ENCODE assay signal across 18 cellular contexts in the genomic region with DNA sequence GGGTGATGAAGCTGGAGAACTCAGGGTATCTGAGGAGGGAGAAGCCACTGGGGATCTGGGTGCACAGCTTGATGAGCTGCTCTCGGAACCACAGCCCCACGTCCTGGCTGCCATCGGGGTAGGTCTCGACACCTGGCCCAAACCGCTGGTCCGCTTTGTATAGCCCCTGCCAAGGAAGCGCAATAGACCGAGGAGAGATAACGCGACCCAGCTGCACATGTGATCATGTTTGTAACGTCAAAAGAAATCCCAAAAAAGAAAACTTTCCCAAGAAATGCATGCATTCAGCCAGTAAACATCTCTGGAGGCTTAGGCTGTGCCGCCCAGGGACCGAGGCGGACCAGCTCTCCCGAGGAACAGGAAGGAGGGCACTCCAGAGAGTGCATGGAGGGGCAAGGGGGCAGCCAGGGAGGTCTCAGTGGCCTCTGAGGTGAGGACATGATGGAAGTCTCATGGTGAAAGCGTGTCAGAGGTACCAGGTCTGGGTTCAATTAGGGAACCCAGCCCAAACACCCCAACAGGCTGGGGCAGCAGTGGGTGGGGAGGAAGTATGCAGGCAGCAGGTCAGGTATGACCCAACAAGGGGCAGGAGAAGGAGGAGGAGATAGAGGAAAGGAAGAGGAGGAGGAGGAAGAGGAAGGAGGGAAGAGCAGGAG. TPM values are rescaled to one million over a fixed set of nuclear protein-coding genes. Genes with fewer than 3 reads are reported as not detected.
A peak's percentile ranks its signal among the peaks of the same experiment; 100 is the strongest.
DNase-seq lines count a peak whose midpoint lies in the region; ATAC-seq and TF ChIP-seq lines count a peak whose summit lies in the region.
"Had no signal": no experiment of that assay in that cellular context is flagged by ENCODE, and none has a peak within 500 bp of the region (broad histone marks: within the 10 kb centered on the region; RNA-seq: fewer than 3 reads in every experiment).

No MANE protein-coding gene starts in this region.

- CTCF ChIA-PET in activated naive CD4-positive, alpha-beta T cell treated with anti-CD3 and anti-CD28 coated beads for 36 hours (lab: Charles Lee), result interaction anchor here (0.8 kb wide), 1 partner anchor 15 kb away, joined by 3 read pairs; no protein-coding TSS in a partner anchor

- no peaks in the 10 kb centered on the region for H3K4me1 Mint-ChIP-seq in dendritic cell treated with granulocyte-macrophage colony-stimulating factor and Interleukin-4, amounts not matched to agents 40 ng/mL and 50 ng/mL, for 4 days (ENCODE audit: low read depth)
- no peaks in the 10 kb centered on the region for H3K4me1 Mint-ChIP-seq in type B pancreatic cell (ENCODE audit: unreplicated experiment)
- no peaks in the 10 kb centered on the region for H3K4me1 Mint-ChIP-seq in activated naive CD4-positive, alpha-beta T cell treated with anti-CD3 and anti-CD28 coated beads for 36 hours (ENCODE audit: low read depth)

- intact Hi-C loops in dendritic cell treated with granulocyte-macrophage colony-stimulating factor and Interleukin-4, amounts not matched to agents 40 ng/mL and 50 ng/mL, for 4 days (cut with micrococcal nuclease), result no loop called here
- intact Hi-C loops in activated naive CD4-positive, alpha-beta T cell treated with anti-CD3 and anti-CD28 coated beads for 36 hours (cut with micrococcal nuclease), result no loop called here

- H3K9me3 Mint-ChIP-seq in dendritic cell treated with granulocyte-macrophage colony-stimulating factor and Interleukin-4, amounts not matched to agents 40 ng/mL and 50 ng/mL, for 4 days, result peaks cover 84% of the 10 kb centered on the region
- peaks cover 24% of the 10 kb centered on the region for H3K9me3 Mint-ChIP-seq in type B pancreatic cell
- peaks cover 40% of the 10 kb centered on the region for H3K9me3 Mint-ChIP-seq in activated naive CD4-positive, alpha-beta T cell treated with anti-CD3 and anti-CD28 coated beads for 36 hours

- H3K36me3 Mint-ChIP-seq in dendritic cell treated with granulocyte-macrophage colony-stimulating factor and Interleukin-4, amounts not matched to agents 40 ng/mL and 50 ng/mL, for 4 days (ENCODE audit: low read depth), result peaks cover 98% of the 10 kb centered on the region
- peaks cover 57% of the 10 kb centered on the region for H3K36me3 Mint-ChIP-seq in type B pancreatic cell
- peaks cover 79% of the 10 kb centered on the region for H3K36me3 Mint-ChIP-seq in activated naive CD4-positive, alpha-beta T cell treated with anti-CD3 and anti-CD28 coated beads for 36 hours (ENCODE audit: low read depth)

- H3K27me3 Mint-ChIP-seq in dendritic cell treated with granulocyte-macrophage colony-stimulating factor and Interleukin-4, amounts not matched to agents 40 ng/mL and 50 ng/mL, for 4 days, result no peaks in the 10 kb centered on the region
- H3K27me3 Mint-ChIP-seq in type B pancreatic cell, result no peaks in the 10 kb centered on the region
- no peaks in the 10 kb centered on the region for H3K27me3 Mint-ChIP-seq in activated naive CD4-positive, alpha-beta T cell treated with anti-CD3 and anti-CD28 coated beads for 36 hours (ENCODE audit: low read depth)
- H3K27me3 Mint-ChIP-seq: CD8-positive, alpha-beta memory T cell; IgD-negative memory B cell had no signal

- no peak for TF ChIP-seq CTCF in type B pancreatic cell (conservative IDR thresholded peaks at IDR 0.05)

- ATAC-seq in HG03439 (IDR thresholded peaks at IDR 0.05; ENCODE audit: unreplicated experiment), result no peak

- peak overlapping the region; percentile 5 for H3K27ac Mint-ChIP-seq in dendritic cell treated with granulocyte-macrophage colony-stimulating factor and Interleukin-4, amounts not matched to agents 40 ng/mL and 50 ng/mL, for 4 days
- H3K27ac Mint-ChIP-seq in type B pancreatic cell, result no peak overlapping the region
- no peak overlapping the region for H3K27ac Mint-ChIP-seq in activated naive CD4-positive, alpha-beta T cell treated with anti-CD3 and anti-CD28 coated beads for 36 hours

- no peak overlapping the region for H3K4me3 Mint-ChIP-seq in dendritic cell treated with granulocyte-macrophage colony-stimulating factor and Interleukin-4, amounts not matched to agents 40 ng/mL and 50 ng/mL, for 4 days
- no peak overlapping the region for H3K4me3 Mint-ChIP-seq in type B pancreatic cell
- no peak overlapping the region for H3K4me3 Mint-ChIP-seq in activated naive CD4-positive, alpha-beta T cell treated with anti-CD3 and anti-CD28 coated beads for 36 hours
- H3K4me3 Mint-ChIP-seq: IgD-negative memory B cell had no signal

- peak; percentile 34 for DNase-seq in activated CD8-positive, alpha-beta memory T cell treated with anti-CD3 and anti-CD28 coated beads, Interleukin-2, amount 50 U/mL, for 48 hours
- no peak for DNase-seq in activated CD8-positive, alpha-beta memory T cell treated with anti-CD3 and anti-CD28 coated beads, Interleukin-2, amount 50 U/mL, for 4 hours
- DNase-seq in mesenteric fat pad (ENCODE audit: low spot score), result peak; percentile 74
- DNase-seq in type B pancreatic cell (ENCODE audit: extremely low spot score, unreplicated experiment), result peak; percentile 53
- no peak for DNase-seq in NCI-H524 (lab: John Stamatoyannopoulos, UW)
- DNase-seq in activated naive CD4-positive, alpha-beta T cell treated with anti-CD3 and anti-CD28 coated beads for 36 hours, result no peak
- DNase-seq: AML-193; Calu3; CD8-positive, alpha-beta memory T cell; DMS153; MV-4-11; NCI-H1105 treated with DMSO at 0.1 percent for 48 hours; NCI-H2029 treated with DMSO at 0.1 percent for 48 hours; NCI-H526 treated with DMSO at 0.1 percent for 48 hours; OCI-M1 had no signal

RNA-seq across cellular contexts. Expression of a gene that starts 28.3 kb away (rescaled TPM):
- total RNA-seq in mesenteric fat pad, result 11.4 TPM
- total RNA-seq in type B pancreatic cell (ENCODE audit: low replicate concordance), result 13.4 and 16.8 TPM in 2 replicates
- 10 to 100 TPM; 17.0 to 17.4 TPM for total RNA-seq in activated naive CD4-positive, alpha-beta T cell treated with anti-CD3 and anti-CD28 coated beads for 36 hours

RNA-seq across cellular contexts. Expression of a gene that starts 30.7 kb away (rescaled TPM):
- 3.8 TPM for total RNA-seq in mesenteric fat pad
- total RNA-seq in type B pancreatic cell (ENCODE audit: low replicate concordance), result 4.3 and 6.4 TPM in 2 replicates
- 1 to 10 TPM; 5.1 to 5.6 TPM for total RNA-seq in activated naive CD4-positive, alpha-beta T cell treated with anti-CD3 and anti-CD28 coated beads for 36 hours

RNA-seq across cellular contexts. Expression of a gene that starts 38.8 kb away (rescaled TPM):
- total RNA-seq in mesenteric fat pad (69.9 TPM), type B pancreatic cell (ENCODE audit: low replicate concordance) (40.5 and 66.4 TPM in 2 replicates)
- total RNA-seq in activated naive CD4-positive, alpha-beta T cell treated with anti-CD3 and anti-CD28 coated beads for 36 hours, result 10 to 100 TPM; 40.3 to 44.3 TPM

RNA-seq across cellular contexts. Expression of a gene that starts 57.1 kb away (rescaled TPM):
- total RNA-seq in mesenteric fat pad (18.2 TPM), type B pancreatic cell (ENCODE audit: low replicate concordance) (36.3 and 55.2 TPM in 2 replicates)
- total RNA-seq in activated naive CD4-positive, alpha-beta T cell treated with anti-CD3 and anti-CD28 coated beads for 36 hours, result 10 to 100 TPM; 24.9 to 28.5 TPM

Comparison
In these comparisons a context has a peak if more than half of its experiments do, and no peak if none do; other contexts are left out.
1. DNase-seq: peak in activated CD8-positive, alpha-beta memory T cell treated with anti-CD3 and anti-CD28 coated beads, Interleukin-2, amount 50 U/mL, for 48 hours (single experiment), mesenteric fat pad (single experiment) and type B pancreatic cell (single experiment); none in activated CD8-positive, alpha-beta memory T cell treated with anti-CD3 and anti-CD28 coated beads, Interleukin-2, amount 50 U/mL, for 4 hours (single experiment), NCI-H524 (0 of 2) and activated naive CD4-positive, alpha-beta T cell treated with anti-CD3 and anti-CD28 coated beads for 36 hours (single experiment).